Comparison of ENCODE assay signal across 19 cellular contexts in the genomic region with DNA sequence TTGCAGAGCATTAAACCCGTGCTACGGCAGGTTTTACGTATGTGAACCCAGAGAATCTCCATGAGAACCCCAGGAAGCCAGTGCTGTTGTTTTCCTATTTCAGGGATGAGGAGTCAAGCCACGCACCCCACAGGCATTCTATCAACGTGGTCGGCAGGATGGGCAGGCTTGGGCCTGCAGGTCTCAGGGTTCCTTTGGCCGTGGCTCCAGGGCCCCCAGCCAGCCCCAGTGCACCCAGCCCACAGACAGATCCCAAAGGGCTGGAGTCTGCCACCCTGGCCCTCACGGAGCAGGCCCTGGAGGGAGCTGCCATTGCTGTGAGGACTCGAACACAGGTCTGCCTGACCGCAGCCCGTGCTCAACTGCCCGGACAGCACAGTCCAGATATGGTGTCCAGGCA.
A peak's percentile ranks its signal among the peaks of the same experiment; 100 is the strongest.
DNase-seq lines count a peak whose midpoint lies in the region; ATAC-seq, FAIRE-seq and TF ChIP-seq lines count a peak whose summit lies in the region.
"Had no signal": no experiment of that assay in that cellular context is flagged by ENCODE, and none has a peak within 500 bp of the region (broad histone marks: within the 10 kb centered on the region; RNA-seq: fewer than 3 reads in every experiment).

No MANE protein-coding gene starts in this region.

- POLR2A ChIA-PET in Panc1 (lab: Charles Lee): no interaction called here
- POLR2A ChIA-PET in MCF 10A (lab: Yijun Ruan, JAX): interaction anchor here (0.8 to 1.3 kb wide), 2 partner anchors 9 to 21 kb away, joined by 3 read pairs; no protein-coding TSS in a partner anchor
- POLR2A ChIA-PET in GM10248 (lab: Yijun Ruan, JAX): no interaction called here

- H3K4me3 ChIP-seq in Panc1 (ENCODE audit: low read depth in 2 of 2, low read length in 2 of 2): no peak overlapping the region
- H3K4me3 ChIP-seq in mesodermal cell (ENCODE audit: extremely low read depth, insufficient read depth, low read length, poor library complexity, severe bottlenecking): no peak overlapping the region
- H3K4me3 ChIP-seq in suprapubic skin: no peak overlapping the region
- H3K4me3 ChIP-seq: right lobe of liver had no signal

- H3K36me3 Mint-ChIP-seq in MCF 10A (ENCODE audit: insufficient read depth, unreplicated experiment): peaks cover 67% of the 10 kb centered on the region

- intact Hi-C loops in Panc1 (cut with micrococcal nuclease; ENCODE audit: unreplicated experiment): no loop called here
- intact Hi-C loops in MCF 10A (cut with micrococcal nuclease): loop anchor here (2.0 kb wide), 1 partner anchor 44 kb away; no protein-coding TSS in a partner anchor

- TF ChIP-seq CTCF in Panc1 (IDR thresholded peaks at IDR 0.05) (no peak), MCF 10A (IDR thresholded peaks at IDR 0.05; ENCODE audit: unreplicated experiment) (no peak), suprapubic skin (IDR thresholded peaks at IDR 0.05) (no peak), GM10248 (IDR thresholded peaks at IDR 0.05; ENCODE audit: control extremely low read depth, extremely low read depth, low read depth, missing control alignments) (no peak)

- H3K4me1 ChIP-seq in Panc1 (ENCODE audit: control insufficient read depth, insufficient read depth, low read length) (peaks cover 46% of the 10 kb centered on the region), mesodermal cell (ENCODE audit: control insufficient read depth, insufficient read depth, low read length, poor library complexity, severe bottlenecking) (peaks cover 33% of the 10 kb centered on the region), suprapubic skin (peaks cover 48% of the 10 kb centered on the region)
- H3K4me1 ChIP-seq: right lobe of liver had no signal

- no peaks in the 10 kb centered on the region for H3K27me3 Mint-ChIP-seq in MCF 10A (ENCODE audit: insufficient read depth, unreplicated experiment)
- H3K27me3 Mint-ChIP-seq: activated CD4-positive, alpha-beta T cell treated with anti-CD3 and anti-CD28 coated beads, Interleukin-2, amount 10 ng/mL, durations not matched to agents 24 days and 14 days had no signal

- H3K27ac Mint-ChIP-seq in MCF 10A (ENCODE audit: low read depth, unreplicated experiment): peak overlapping the region; percentile 67
- H3K27ac Mint-ChIP-seq: activated T-helper 2 cell treated with anti-CD3 and anti-CD28 coated beads, Interferon-gamma antibody, Interleukin-2, Interleukin-4, amounts not matched to agents 10 μg/mL and 5 μg/mL and 100 μg/mL, durations not matched to agents 14 hours and 24 hours and 36 hours; T-helper 1 cell treated with Interleukin-12 subunit alpha and Interleukin-12 subunit beta and Interleukin-4 antibody, amounts not matched to agents 30 μg/mL and 1 μg/mL, for 36 hours had no signal

- DNase-seq in Panc1 (ENCODE audit: low read depth, low spot score): no peak
- DNase-seq in MCF 10A (ENCODE audit: unreplicated experiment): no peak
- no peak for DNase-seq in suprapubic skin (ENCODE audit: low spot score in 2 of 2)
- DNase-seq in GM03348 (ENCODE audit: low spot score): no peak
- DNase-seq in GM10248 (ENCODE audit: extremely low spot score): no peak
- no peak for DNase-seq in RCC 7860 (ENCODE audit: low spot score)
- DNase-seq in frontal cortex (ENCODE audit: low spot score in 2 of 2): no peak
- DNase-seq: activated CD4-positive, alpha-beta T cell treated with anti-CD3 and anti-CD28 coated beads, Interleukin-2, amount 10 ng/mL, durations not matched to agents 24 days and 14 days; aorta; DMS153; effector CD4-positive, alpha-beta T cell; islet precursor cell; NCI-H1930; NCI-H82; right lobe of liver; RPMI8226 had no signal

- no peak for TF ChIP-seq EP300 in suprapubic skin (IDR thresholded peaks at IDR 0.05)

- CTCF ChIA-PET in Panc1 (lab: Charles Lee): interaction anchor here (2.6 kb wide), 1 partner anchor 9 kb away, joined by 10 read pairs; no protein-coding TSS in a partner anchor
- CTCF ChIA-PET in MCF 10A (lab: Yijun Ruan, JAX): interaction anchor here (0.6 to 1.6 kb wide), 3 partner anchors 51 to 468 kb away, joined by 3 to 4 read pairs (median 4); no protein-coding TSS in a partner anchor
- CTCF ChIA-PET in GM10248 (lab: Yijun Ruan, JAX): no interaction called here

- H3K27ac ChIP-seq in Panc1 (ENCODE audit: low read length): peak overlapping the region; percentile 57
- H3K27ac ChIP-seq in mesodermal cell (ENCODE audit: low read depth, low read length, severe bottlenecking): peak overlapping the region; percentile 29
- peak overlapping the region; percentile 36 for H3K27ac ChIP-seq in suprapubic skin

- FAIRE-seq in RCC 7860 (lab: Jason Lieb, UNC) (no peak), frontal cortex (lab: Jason Lieb, UNC) (no peak)

- 64 to 73% methylated on average over 11 to 12 of the region's 12 CpGs for WGBS in mesodermal cell (ENCODE audit: insufficient coverage in 2 of 2), 2 experiments
- WGBS in suprapubic skin: 90% methylated on average over 8 of the region's 12 CpGs

- ATAC-seq in Panc1: no peak

- BruUV-seq in Panc1 (replicated peaks; lab: Mats Ljungman, UMichigan) (no TSS peak), MCF 10A (replicated peaks; lab: Mats Ljungman, UMichigan) (no TSS peak)

- in situ Hi-C loops in Panc1 (cut with HindIII; ENCODE audit: low pct_unique_long_range_greater_than_20kb, low sequenced_read_pairs): no loop called here

- no peaks in the 10 kb centered on the region for H3K9me3 ChIP-seq in Panc1 (ENCODE audit: control insufficient read depth, insufficient read depth, low read depth, low read length)
- H3K9me3 ChIP-seq in mesodermal cell (ENCODE audit: control insufficient read depth, low read length): no peaks in the 10 kb centered on the region
- H3K9me3 ChIP-seq in suprapubic skin: no peaks in the 10 kb centered on the region
- H3K9me3 ChIP-seq: right lobe of liver had no signal

- H3K9me3 Mint-ChIP-seq in MCF 10A (ENCODE audit: unreplicated experiment): no peaks in the 10 kb centered on the region
- H3K9me3 Mint-ChIP-seq: activated CD4-positive, alpha-beta T cell treated with anti-CD3 and anti-CD28 coated beads, Interleukin-2, amount 10 ng/mL, durations not matched to agents 24 days and 14 days; activated T-helper 2 cell treated with anti-CD3 and anti-CD28 coated beads, Interferon-gamma antibody, Interleukin-2, Interleukin-4, amounts not matched to agents 10 μg/mL and 5 μg/mL and 100 μg/mL, durations not matched to agents 14 hours and 24 hours and 36 hours; T-helper 1 cell treated with Interleukin-12 subunit alpha and Interleukin-12 subunit beta and Interleukin-4 antibody, amounts not matched to agents 30 μg/mL and 1 μg/mL, for 36 hours had no signal

- no peaks in the 10 kb centered on the region for H3K27me3 ChIP-seq in Panc1 (ENCODE audit: control insufficient read depth, insufficient read depth, low read length)
- no peaks in the 10 kb centered on the region for H3K27me3 ChIP-seq in suprapubic skin
- H3K27me3 ChIP-seq: right lobe of liver had no signal

- H3K4me1 Mint-ChIP-seq in MCF 10A (ENCODE audit: insufficient read depth, unreplicated experiment): peaks cover 22% of the 10 kb centered on the region

- no peak for TF ChIP-seq POLR2A in suprapubic skin (IDR thresholded peaks at IDR 0.05)

- no peak overlapping the region for H3K4me3 Mint-ChIP-seq in MCF 10A (ENCODE audit: unreplicated experiment)
- H3K4me3 Mint-ChIP-seq: activated CD4-positive, alpha-beta T cell treated with anti-CD3 and anti-CD28 coated beads, Interleukin-2, amount 10 ng/mL, durations not matched to agents 24 days and 14 days; T-helper 1 cell treated with Interleukin-12 subunit alpha and Interleukin-12 subunit beta and Interleukin-4 antibody, amounts not matched to agents 30 μg/mL and 1 μg/mL, for 36 hours had no signal

- H3K36me3 ChIP-seq in Panc1 (ENCODE audit: control insufficient read depth, insufficient read depth, low read length) (no peaks in the 10 kb centered on the region), mesodermal cell (ENCODE audit: control insufficient read depth, insufficient read depth, low read length) (peaks cover 61% of the 10 kb centered on the region), suprapubic skin (peaks cover 23% of the 10 kb centered on the region)
- H3K36me3 ChIP-seq: right lobe of liver had no signal
